ENCODE assay signal across 12 cellular contexts in genomic region chr19:43638214-43638990, GRCh38. TPM values are rescaled to one million over a fixed set of nuclear protein-coding genes. Genes with fewer than 3 reads are reported as not detected.
DNase-seq lines count a peak whose midpoint lies in the region; ATAC-seq and TF ChIP-seq lines count a peak whose summit lies in the region.
"Had no signal": no experiment of that assay in that cellular context is flagged by ENCODE, and none has a peak within 500 bp of the region (broad histone marks: within the 10 kb centered on the region; RNA-seq: fewer than 3 reads in every experiment).

No MANE protein-coding gene starts in this region.

- no peak overlapping the region for H3K27ac Mint-ChIP-seq in activated naive CD8-positive, alpha-beta T cell
- peak overlapping the region; percentile 80 for H3K27ac Mint-ChIP-seq in type B pancreatic cell

- no peak for TF ChIP-seq POLR2A in heart left ventricle (IDR thresholded peaks at IDR 0.05)

- 73 to 81% (median 76%) methylated on average over 13 of the region's 13 CpGs for WGBS in heart left ventricle, 4 donors

- ATAC-seq in heart left ventricle, result no peak
- ATAC-seq in GM19035 (IDR thresholded peaks at IDR 0.05; ENCODE audit: unreplicated experiment), result no peak
- ATAC-seq in GM21381 (IDR thresholded peaks at IDR 0.05; ENCODE audit: unreplicated experiment), result no peak

- H3K4me3 ChIP-seq in left ventricle myocardium inferior (peak overlapping the region; percentile 69), heart left ventricle (peak overlapping the region in 1 of 12 donors; percentile 44)

- no peaks in the 10 kb centered on the region for H3K9me3 ChIP-seq in left ventricle myocardium inferior (replicated peaks)
- H3K9me3 ChIP-seq in heart left ventricle, result no peaks in the 10 kb centered on the region

- H3K27me3 ChIP-seq in left ventricle myocardium inferior (ENCODE audit: low read depth) (peaks cover 57% of the 10 kb centered on the region), heart left ventricle (peaks cover 0 to 30% (median 10%) of the 10 kb centered on the region in 9 donors), layer of hippocampus (ENCODE audit: control insufficient read depth, insufficient read depth, low read length) (no peaks in the 10 kb centered on the region)

- H3K4me1 ChIP-seq in left ventricle myocardium inferior (peaks cover 8% of the 10 kb centered on the region), heart left ventricle (peaks cover 0 to 17% (median 6%) of the 10 kb centered on the region in 12 donors)

- H3K9me3 Mint-ChIP-seq in activated naive CD8-positive, alpha-beta T cell (ENCODE audit: low read depth), result no peaks in the 10 kb centered on the region
- H3K9me3 Mint-ChIP-seq in type B pancreatic cell, result no peaks in the 10 kb centered on the region

- no peaks in the 10 kb centered on the region for H3K36me3 Mint-ChIP-seq in activated naive CD8-positive, alpha-beta T cell
- H3K36me3 Mint-ChIP-seq in type B pancreatic cell, result no peaks in the 10 kb centered on the region

- DNase-seq in left ventricle myocardium inferior (no peak), heart left ventricle (no peak), type B pancreatic cell (ENCODE audit: extremely low spot score, unreplicated experiment) (no peak), mesenteric fat pad (ENCODE audit: low spot score) (no peak)
- DNase-seq: effector CD8-positive, alpha-beta T cell; islet precursor cell; NCI-H1105 treated with DMSO at 0.1 percent for 48 hours; stimulated activated naive CD4-positive, alpha-beta T cell treated with Interleukin-2 at 50 U/mL for 16 hours had no signal

- H3K27me3 Mint-ChIP-seq in activated naive CD8-positive, alpha-beta T cell, result peaks cover 18% of the 10 kb centered on the region
- H3K27me3 Mint-ChIP-seq in type B pancreatic cell, result peaks cover 14% of the 10 kb centered on the region

- TF ChIP-seq CTCF in left ventricle myocardium inferior (IDR thresholded peaks at IDR 0.05; ENCODE audit: borderline replicate concordance) (no peak), heart left ventricle (IDR thresholded peaks at IDR 0.05) (no peak), type B pancreatic cell (conservative IDR thresholded peaks at IDR 0.05) (no peak)

- H3K4me3 Mint-ChIP-seq in activated naive CD8-positive, alpha-beta T cell, result peak overlapping the region; percentile 87
- H3K4me3 Mint-ChIP-seq in type B pancreatic cell, result peak overlapping the region; percentile 96

- intact Hi-C loops in left ventricle myocardium inferior (cut with micrococcal nuclease) (no loop called here), heart left ventricle (cut with DNase I) (no loop called here)

- H3K36me3 ChIP-seq in left ventricle myocardium inferior (no peaks in the 10 kb centered on the region), heart left ventricle (no peaks in the 10 kb centered on the region)

- peaks cover 16% of the 10 kb centered on the region for H3K4me1 Mint-ChIP-seq in activated naive CD8-positive, alpha-beta T cell (ENCODE audit: low read depth)
- peaks cover 23% of the 10 kb centered on the region for H3K4me1 Mint-ChIP-seq in type B pancreatic cell (ENCODE audit: unreplicated experiment)

- H3K27ac ChIP-seq in left ventricle myocardium inferior (replicated peaks) (no peak overlapping the region), heart left ventricle (peak overlapping the region in 1 of 12 donors; percentile 60), layer of hippocampus (ENCODE audit: low read depth, low read length) (peak overlapping the region; percentile 94)

RNA-seq across cellular contexts. Expression of gene CADM4, which starts 1.2 kb away (rescaled TPM):
- total RNA-seq in left ventricle myocardium inferior (6.9 TPM), heart left ventricle (10 to 100 TPM in 2 of 9 donors, 1 to 10 TPM in 7; 4.6 to 13.2 (median 7.8) TPM), type B pancreatic cell (ENCODE audit: low replicate concordance) (28.2 and 37.9 TPM in 2 replicates), mesenteric fat pad (1.4 TPM)
- 10 to 100 TPM; 10.7 to 12.2 TPM for polyA plus RNA-seq in heart left ventricle

RNA-seq across cellular contexts. Expression of gene ZNF428, which starts 19.0 kb away (rescaled TPM):
- total RNA-seq in left ventricle myocardium inferior (32.3 TPM), heart left ventricle (10 to 100 TPM; 25.1 to 40.4 (median 31.3) TPM), type B pancreatic cell (ENCODE audit: low replicate concordance) (31.4 and 76.9 TPM in 2 replicates), mesenteric fat pad (19.2 TPM)
- 10 to 100 TPM; 29.5 to 64.5 TPM for polyA plus RNA-seq in heart left ventricle

RNA-seq across cellular contexts. Expression of gene SRRM5, which starts 26.5 kb away (rescaled TPM):
- total RNA-seq in left ventricle myocardium inferior, result 0.30 TPM
- under 1 TPM in 7 of 9 donors, not detected in 2; 0.07 to 0.35 (median 0.16) TPM for total RNA-seq in heart left ventricle
- polyA plus RNA-seq in heart left ventricle, result under 1 TPM; 0.15 to 0.80 TPM
- 0.56 and 0.69 TPM in 2 replicates for total RNA-seq in type B pancreatic cell (ENCODE audit: low replicate concordance)
- total RNA-seq in mesenteric fat pad, result 0.22 TPM

RNA-seq across cellular contexts. Expression of gene PLAUR, which starts 31.6 kb away (rescaled TPM):
- total RNA-seq in left ventricle myocardium inferior (3.5 TPM), heart left ventricle (10 to 100 TPM in 2 of 9 donors, 1 to 10 TPM in 7; 2.3 to 44.1 (median 4.7) TPM), type B pancreatic cell (ENCODE audit: low replicate concordance) (18.7 and 32.1 TPM in 2 replicates), mesenteric fat pad (58.0 TPM)
- 10 to 100 TPM in 1 of 2 donors, 1 to 10 TPM in 1; 4.0 to 17.8 TPM for polyA plus RNA-seq in heart left ventricle

RNA-seq across cellular contexts. Expression of gene ZNF576, which starts 42.0 kb away (rescaled TPM):
- total RNA-seq in left ventricle myocardium inferior (11.3 TPM), heart left ventricle (10 to 100 TPM in 7 of 9 donors, 1 to 10 TPM in 2; 9.0 to 17.6 (median 11.8) TPM), type B pancreatic cell (ENCODE audit: low replicate concordance) (17.3 and 18.7 TPM in 2 replicates), mesenteric fat pad (12.1 TPM)
- 10 to 100 TPM in 1 of 2 donors, 1 to 10 TPM in 1; 8.9 to 22.4 TPM for polyA plus RNA-seq in heart left ventricle
